In genomic region chr3:78666458-78666800, GRCh38 we compare ENCODE assay signal across 22 cellular contexts.
A peak's percentile ranks its signal among the peaks of the same experiment; 100 is the strongest.
DNase-seq lines count a peak whose midpoint lies in the region; ATAC-seq, FAIRE-seq and TF ChIP-seq lines count a peak whose summit lies in the region.
"Had no signal": no experiment of that assay in that cellular context is flagged by ENCODE, and none has a peak within 500 bp of the region (broad histone marks: within the 10 kb centered on the region; RNA-seq: fewer than 3 reads in every experiment).

No MANE protein-coding gene starts in this region.

- H3K4me3 ChIP-seq in astrocyte (ENCODE audit: insufficient read depth, low read depth, low read length) (no peak overlapping the region), fibroblast of the aortic adventitia (ENCODE audit: low read depth, low read length) (no peak overlapping the region)
- H3K4me3 ChIP-seq: heart left ventricle, SJSA1, upper lobe of right lung had no signal

- H3K9me3 Mint-ChIP-seq in HFFc6 (no peaks in the 10 kb centered on the region), astrocyte (ENCODE audit: unreplicated experiment) (no peaks in the 10 kb centered on the region)
- H3K9me3 Mint-ChIP-seq: activated naive CD8-positive, alpha-beta T cell treated with anti-CD3 and anti-CD28 coated beads for 36 hours; CD8-positive, alpha-beta T cell had no signal

- DNase-seq in HFFc6 (peak; percentile 56), astrocyte (ENCODE audit: low read depth) (peak; percentile 74), fibroblast of the aortic adventitia (ENCODE audit: low read depth) (peak; percentile 46), NCI-H446 (lab: John Stamatoyannopoulos, UW) (no peak)
- DNase-seq in activated CD4-positive, alpha-beta T cell treated with anti-CD3 and anti-CD28 coated beads, Interleukin-2, amount 50 U/mL, for 4 hours = no peak
- DNase-seq: activated CD4-positive, alpha-beta memory T cell treated with anti-CD3 and anti-CD28 coated beads for 36 hours; activated naive CD8-positive, alpha-beta T cell treated with anti-CD3 and anti-CD28 coated beads for 36 hours; activated T-cell treated with anti-CD3 and anti-CD28 coated beads, Interleukin-2, amount 50 U/mL, for 48 hours; CD8-positive, alpha-beta T cell; cerebellar nuclear complex; GDM1; heart left ventricle; kidney glomerular epithelial cell; NCI-H146; stimulated activated naive CD4-positive, alpha-beta T cell; upper lobe of right lung had no signal

- H3K79me2 ChIP-seq in astrocyte (ENCODE audit: insufficient read depth, low read length) = no peaks in the 10 kb centered on the region

- H3K4me2 ChIP-seq in astrocyte (ENCODE audit: low read length) = peak overlapping the region; percentile 61

- H3K27me3 Mint-ChIP-seq in HFFc6 (ENCODE audit: insufficient read depth) (no peaks in the 10 kb centered on the region), astrocyte (ENCODE audit: low read depth, unreplicated experiment) (no peaks in the 10 kb centered on the region)
- H3K27me3 Mint-ChIP-seq: activated CD4-positive, alpha-beta memory T cell treated with anti-CD3 and anti-CD28 coated beads for 36 hours; activated naive CD8-positive, alpha-beta T cell treated with anti-CD3 and anti-CD28 coated beads for 36 hours had no signal

- no peaks in the 10 kb centered on the region for H3K9me3 ChIP-seq in astrocyte (ENCODE audit: insufficient read depth, low read depth, low read length)
- H3K9me3 ChIP-seq: heart left ventricle, neutrophil, SJSA1, upper lobe of right lung had no signal

- no peak for TF ChIP-seq CTCF in HFFc6 (IDR thresholded peaks at IDR 0.05)
- TF ChIP-seq CTCF in astrocyte (IDR thresholded peaks at IDR 0.05; ENCODE audit: insufficient read depth, low read depth, low read length) = no peak
- no peak for TF ChIP-seq CTCF in fibroblast of the aortic adventitia (IDR thresholded peaks at IDR 0.05; ENCODE audit: insufficient read depth, low read length)

- no peaks in the 10 kb centered on the region for H3K36me3 Mint-ChIP-seq in HFFc6 (ENCODE audit: low read depth)
- H3K36me3 Mint-ChIP-seq in astrocyte (ENCODE audit: low read depth, unreplicated experiment) = peaks cover 6% of the 10 kb centered on the region
- H3K36me3 Mint-ChIP-seq: activated CD4-positive, alpha-beta memory T cell treated with anti-CD3 and anti-CD28 coated beads for 36 hours; activated naive CD8-positive, alpha-beta T cell treated with anti-CD3 and anti-CD28 coated beads for 36 hours; CD8-positive, alpha-beta T cell had no signal

- no peaks in the 10 kb centered on the region for H4K20me1 ChIP-seq in astrocyte (ENCODE audit: insufficient read depth, low read length)

- no peaks in the 10 kb centered on the region for H3K27me3 ChIP-seq in astrocyte (ENCODE audit: insufficient read depth, low read length)
- H3K27me3 ChIP-seq: heart left ventricle, neutrophil, SJSA1, upper lobe of right lung had no signal

- H3K4me3 Mint-ChIP-seq in HFFc6 (peak overlapping the region; percentile 68), astrocyte (ENCODE audit: unreplicated experiment) (no peak overlapping the region)
- H3K4me3 Mint-ChIP-seq: activated CD4-positive, alpha-beta memory T cell treated with anti-CD3 and anti-CD28 coated beads for 36 hours; activated naive CD8-positive, alpha-beta T cell treated with anti-CD3 and anti-CD28 coated beads for 36 hours; CD8-positive, alpha-beta T cell had no signal

- H3K27ac ChIP-seq in astrocyte (ENCODE audit: low read depth, low read length) = peak overlapping the region; percentile 38
- H3K27ac ChIP-seq: heart left ventricle, neutrophil, SJSA1, upper lobe of right lung had no signal

- peak overlapping the region; percentile 47 for H2AFZ ChIP-seq in astrocyte (ENCODE audit: low read depth, low read length)

- peak; percentile 23 for FAIRE-seq in A204.1 (lab: Jason Lieb, UNC)
- peak; percentile 59 for FAIRE-seq in astrocyte (lab: Jason Lieb, UNC)

- H3K27ac Mint-ChIP-seq in HFFc6 (peak overlapping the region; percentile 80), astrocyte (ENCODE audit: unreplicated experiment) (peak overlapping the region; percentile 10)
- H3K27ac Mint-ChIP-seq: activated CD4-positive, alpha-beta memory T cell treated with anti-CD3 and anti-CD28 coated beads for 36 hours; activated naive CD8-positive, alpha-beta T cell treated with anti-CD3 and anti-CD28 coated beads for 36 hours; CD8-positive, alpha-beta T cell had no signal

- peak overlapping the region; percentile 18 for H3K9ac ChIP-seq in astrocyte (ENCODE audit: low read length)

- H3K4me1 ChIP-seq in astrocyte (ENCODE audit: insufficient read depth, low read length) = peaks cover 7% of the 10 kb centered on the region
- H3K4me1 ChIP-seq: heart left ventricle, SJSA1, upper lobe of right lung had no signal

- no peaks in the 10 kb centered on the region for H3K36me3 ChIP-seq in astrocyte (ENCODE audit: insufficient read depth, low read length)
- H3K36me3 ChIP-seq: neutrophil, upper lobe of right lung had no signal

- no peak for ATAC-seq in GM21619 (IDR thresholded peaks at IDR 0.05; ENCODE audit: unreplicated experiment)
- ATAC-seq in GM21367 (IDR thresholded peaks at IDR 0.05; ENCODE audit: unreplicated experiment) = no peak
- ATAC-seq: CD8-positive, alpha-beta T cell; heart left ventricle; sciatic nerve; upper lobe of right lung had no signal

- peaks cover 25% of the 10 kb centered on the region for H3K4me1 Mint-ChIP-seq in HFFc6 (ENCODE audit: low read depth)
- H3K4me1 Mint-ChIP-seq in astrocyte (ENCODE audit: low read depth, unreplicated experiment) = peaks cover 13% of the 10 kb centered on the region
- H3K4me1 Mint-ChIP-seq: activated naive CD8-positive, alpha-beta T cell treated with anti-CD3 and anti-CD28 coated beads for 36 hours had no signal

Comparison
In these comparisons a context has a peak if more than half of its experiments do, and no peak if none do; other contexts are left out.
1. DNase-seq: peak in HFFc6 (single experiment), astrocyte (single experiment) and fibroblast of the aortic adventitia (single experiment); none in activated CD4-positive, alpha-beta T cell treated with anti-CD3 and anti-CD28 coated beads, Interleukin-2, amount 50 U/mL, for 4 hours (0 of 2) and NCI-H446 (0 of 2).